Comparison of ENCODE assay signal across 19 cellular contexts in genomic region chr10:125082881-125083575, GRCh38.
DNase-seq lines count a peak whose midpoint lies in the region; ATAC-seq and TF ChIP-seq lines count a peak whose summit lies in the region.
"Had no signal": no experiment of that assay in that cellular context is flagged by ENCODE, and none has a peak within 500 bp of the region (broad histone marks: within the 10 kb centered on the region; RNA-seq: fewer than 3 reads in every experiment).

No MANE protein-coding gene starts in this region.

- H2BK12ac ChIP-seq in trophoblast cell (ENCODE audit: low read length), result no peak overlapping the region

- H3K9me3 ChIP-seq in RWPE2 (ENCODE audit: severe bottlenecking), result no peaks in the 10 kb centered on the region
- H3K9me3 ChIP-seq in trophoblast cell (ENCODE audit: insufficient read depth, low read depth, low read length), result no peaks in the 10 kb centered on the region

- peaks cover 40% of the 10 kb centered on the region for H3K4me1 ChIP-seq in ACC112 (ENCODE audit: control insufficient read depth, insufficient read depth, low read length, unreplicated experiment)
- peaks cover 32% of the 10 kb centered on the region for H3K4me1 ChIP-seq in RWPE2 (ENCODE audit: insufficient read depth, poor library complexity, severe bottlenecking)
- peaks cover 8 to 13% of the 10 kb centered on the region in 2 experiments for H3K4me1 ChIP-seq in trophoblast cell (ENCODE audit: control insufficient read depth in 1 of 2, insufficient read depth in 2 of 2, low read length in 2 of 2)

- no peak overlapping the region for H3K14ac ChIP-seq in trophoblast cell (ENCODE audit: low read length)

- peak overlapping the region; percentile 94 for H3K27ac ChIP-seq in ACC112 (ENCODE audit: low read depth, low read length)
- H3K27ac ChIP-seq in RWPE2 (ENCODE audit: poor library complexity, severe bottlenecking), result peak overlapping the region; percentile 60
- H3K27ac ChIP-seq in trophoblast cell (ENCODE audit: low read depth, low read length), result no peak overlapping the region
- H3K27ac ChIP-seq: HL-60, KMS-11 had no signal

- H3K9ac ChIP-seq in trophoblast cell (ENCODE audit: low read length), result no peak overlapping the region
- H3K9ac ChIP-seq: KMS-11 had no signal

- no peak overlapping the region for H3K4me2 ChIP-seq in trophoblast cell (ENCODE audit: low read length)
- H3K4me2 ChIP-seq: KMS-11 had no signal

- no peaks in the 10 kb centered on the region for H3K27me3 ChIP-seq in ACC112 (ENCODE audit: insufficient read depth, low read length)
- H3K27me3 ChIP-seq in RWPE2 (ENCODE audit: insufficient read depth, poor library complexity, severe bottlenecking), result no peaks in the 10 kb centered on the region
- no peaks in the 10 kb centered on the region for H3K27me3 ChIP-seq in trophoblast cell (ENCODE audit: insufficient read depth, low read length)

- H4K91ac ChIP-seq in trophoblast cell (ENCODE audit: low read depth, low read length), result no peak overlapping the region

- TF ChIP-seq POLR2A in erythroblast (IDR thresholded peaks at IDR 0.05; ENCODE audit: low read length), result no peak

- H3K36me3 ChIP-seq in ACC112 (ENCODE audit: insufficient read depth, low read length) (0 out of 2 replicates have a peak, but pooled peaks cover 5% of the 10 kb centered on the region), RWPE2 (ENCODE audit: low read depth) (peaks cover 63% of the 10 kb centered on the region), trophoblast cell (ENCODE audit: control insufficient read depth in 1 of 2, insufficient read depth in 2 of 2, low read length in 2 of 2) (peaks cover 14 to 25% of the 10 kb centered on the region in 2 experiments)

- H3K79me2 ChIP-seq in ACC112 (ENCODE audit: control insufficient read depth, insufficient read depth, low read length, unreplicated experiment) (peaks cover 63% of the 10 kb centered on the region), trophoblast cell (ENCODE audit: control insufficient read depth, insufficient read depth, low read length, poor library complexity) (peaks cover 9% of the 10 kb centered on the region)

- ATAC-seq in RWPE2 (ENCODE audit: low read depth), result no peak
- ATAC-seq: activated CD8-positive, alpha-beta T cell treated with anti-CD3 and anti-CD28 coated beads for 36 hours; effector memory CD8-positive, alpha-beta T cell had no signal

- H3K18ac ChIP-seq in trophoblast cell (ENCODE audit: low read length), result peak overlapping the region; percentile 53

- H3K23ac ChIP-seq in trophoblast cell (ENCODE audit: low read length), result no peak overlapping the region

- H3K79me1 ChIP-seq in trophoblast cell (ENCODE audit: low read length), result peaks cover 2% of the 10 kb centered on the region

- no peak overlapping the region for H2AK5ac ChIP-seq in trophoblast cell (ENCODE audit: low read length)

- H2BK5ac ChIP-seq in trophoblast cell (ENCODE audit: low read depth, low read length, poor library complexity), result no peak overlapping the region

- H2BK120ac ChIP-seq in trophoblast cell (ENCODE audit: insufficient read depth, low read length, poor library complexity), result no peak overlapping the region

- H3K4me3 ChIP-seq in ACC112 (ENCODE audit: low read depth, low read length) (no peak overlapping the region), RWPE2 (ENCODE audit: severe bottlenecking) (no peak overlapping the region), fibroblast of villous mesenchyme (ENCODE audit: low read depth, low read length) (no peak overlapping the region), trophoblast cell (ENCODE audit: low read depth, low read length) (no peak overlapping the region)

- WGBS in trophoblast cell (ENCODE audit: extremely low coverage, insufficient coverage, insufficient read length), result no CpG with 5 or more reads among the region's 15 CpGs

- TF ChIP-seq CTCF in RWPE2 (IDR thresholded peaks at IDR 0.05; ENCODE audit: poor library complexity, severe bottlenecking) (no peak), fibroblast of villous mesenchyme (IDR thresholded peaks at IDR 0.05; ENCODE audit: insufficient read depth, low read depth, low read length) (no peak)

- no peak overlapping the region for H4K12ac ChIP-seq in trophoblast cell (ENCODE audit: low read depth, low read length)

- DNase-seq in RWPE2 (ENCODE audit: low spot score) (no peak), fibroblast of villous mesenchyme (ENCODE audit: low read depth) (peak; percentile 10), trophoblast cell (no peak), Kasumi-1 (lab: John Stamatoyannopoulos, UW) (no peak), mucosa of gallbladder (ENCODE audit: low spot score) (no peak), SW 1271 (lab: John Stamatoyannopoulos, UW) (no peak), erythroblast (lab: John Stamatoyannopoulos, UW) (no peak)
- DNase-seq: activated CD8-positive, alpha-beta T cell treated with anti-CD3 and anti-CD28 coated beads for 36 hours; activated naive CD8-positive, alpha-beta T cell treated with anti-CD3 and anti-CD28 coated beads, Interleukin-2, amount 10 ng/mL, durations not matched to agents 7 days and 5 days; activated T-cell treated with anti-CD3 and anti-CD28 coated beads, Interleukin-2, amount 50 U/mL, for 48 hours; CD8-positive, alpha-beta memory T cell; effector memory CD8-positive, alpha-beta T cell; NCI-H2171; NCI-H774; stimulated activated CD4-positive, alpha-beta T cell treated with anti-CD3 and anti-CD28 coated beads, Interleukin-12 subunit alpha, Interleukin-12 subunit beta, amount 100 ng/mL, for 4 hours; stimulated activated naive CD4-positive, alpha-beta T cell treated with Interleukin-2 at 50 U/mL for 16 hours had no signal

- H3K4ac ChIP-seq in trophoblast cell (ENCODE audit: low read depth, low read length), result peak overlapping the region; percentile 48

- no peak overlapping the region for H2AFZ ChIP-seq in ACC112 (ENCODE audit: low read length, unreplicated experiment)
- H2AFZ ChIP-seq in trophoblast cell (ENCODE audit: insufficient read depth, low read length, poor library complexity), result no peak overlapping the region

- no peak overlapping the region for H4K8ac ChIP-seq in trophoblast cell (ENCODE audit: low read depth, low read length)
